ENCODE assay signal across 19 cellular contexts in the genomic region with DNA sequence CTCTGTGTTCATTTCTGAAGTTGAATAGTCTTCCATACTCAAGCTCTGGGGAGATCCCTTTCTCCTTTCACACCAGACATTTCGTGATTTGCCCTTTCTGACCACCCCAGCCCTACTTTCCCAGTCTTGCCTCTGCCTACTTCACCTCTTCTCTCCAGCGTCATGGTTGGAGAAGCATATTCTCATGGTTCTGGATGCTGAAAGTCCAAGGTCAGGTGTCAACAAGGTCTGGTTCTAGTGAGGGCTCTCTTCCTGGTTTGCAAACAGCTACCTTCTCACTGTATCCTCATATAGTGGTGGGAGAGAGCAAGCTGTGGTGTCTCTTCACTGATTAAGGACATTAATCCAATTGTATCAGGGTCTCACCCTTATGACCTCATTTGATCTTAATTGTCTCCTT.
DNase-seq lines count a peak whose midpoint lies in the region; TF ChIP-seq lines count a peak whose summit lies in the region.
"Had no signal": no experiment of that assay in that cellular context is flagged by ENCODE, and none has a peak within 500 bp of the region (broad histone marks: within the 10 kb centered on the region; RNA-seq: fewer than 3 reads in every experiment).

No MANE protein-coding gene starts in this region.

- peaks cover 28% of the 10 kb centered on the region for H3K4me1 Mint-ChIP-seq in Calu3 (ENCODE audit: low read depth, unreplicated experiment)
- H3K4me1 Mint-ChIP-seq in nephron progenitor cell, result peaks cover 39% of the 10 kb centered on the region
- H3K4me1 Mint-ChIP-seq: CD8-positive, alpha-beta memory T cell had no signal

- intact Hi-C loops in Calu3 (cut with micrococcal nuclease; ENCODE audit: unreplicated experiment), result no loop called here

- H3K4me3 Mint-ChIP-seq in Calu3 (ENCODE audit: low read depth, unreplicated experiment), result no peak overlapping the region
- no peak overlapping the region for H3K4me3 Mint-ChIP-seq in nephron progenitor cell
- H3K4me3 Mint-ChIP-seq: CD14-positive monocyte; CD4-positive, alpha-beta T cell; CD8-positive, alpha-beta memory T cell; GM23338 had no signal

- no peak for TF ChIP-seq CTCF in Calu3 (IDR thresholded peaks at IDR 0.05; ENCODE audit: unreplicated experiment)
- TF ChIP-seq CTCF in VCaP (conservative IDR thresholded peaks at IDR 0.05), result no peak
- no peak for TF ChIP-seq CTCF in nephron progenitor cell (IDR thresholded peaks at IDR 0.05)

- H3K27ac Mint-ChIP-seq in Calu3 (ENCODE audit: unreplicated experiment), result peak overlapping the region; percentile 29
- peak overlapping the region; percentile 49 for H3K27ac Mint-ChIP-seq in nephron progenitor cell
- H3K27ac Mint-ChIP-seq: CD14-positive monocyte; CD4-positive, alpha-beta T cell; CD8-positive, alpha-beta memory T cell; GM23338 had no signal

- no peaks in the 10 kb centered on the region for H3K36me3 Mint-ChIP-seq in Calu3 (ENCODE audit: insufficient read depth, unreplicated experiment)
- peaks cover 81% of the 10 kb centered on the region for H3K36me3 Mint-ChIP-seq in nephron progenitor cell (ENCODE audit: low read depth)

- H3K27me3 Mint-ChIP-seq in Calu3 (ENCODE audit: unreplicated experiment), result no peaks in the 10 kb centered on the region
- peaks cover 2% of the 10 kb centered on the region for H3K27me3 Mint-ChIP-seq in nephron progenitor cell (ENCODE audit: low read depth, poor library complexity)
- H3K27me3 Mint-ChIP-seq: CD4-positive, alpha-beta T cell had no signal

- H3K27ac ChIP-seq in VCaP, result peak overlapping the region; percentile 3; the same call in 1 of the 2 replicates
- H3K27ac ChIP-seq: BLaER1 treated with 17β-estradiol and CSF1 and Interleukin-3, amounts not matched to agents 10 nM and 100 nM had no signal

- DNase-seq in Calu3, result no peak
- DNase-seq in NCI-H82 (lab: John Stamatoyannopoulos, UW), result peak; percentile 83
- no peak for DNase-seq in nephron progenitor cell
- DNase-seq in HT-29 (ENCODE audit: low spot score), result no peak
- DNase-seq in NCI-H2171 treated with DMSO at 0.1 percent for 48 hours (lab: John Stamatoyannopoulos, UW), result no peak
- DNase-seq in NCI-H446 treated with DMSO at 0.1 percent for 48 hours (lab: John Stamatoyannopoulos, UW), result no peak
- DNase-seq: 8988T; ACHN; AML-193; BE2C; CD4-positive, alpha-beta T cell; CD8-positive, alpha-beta memory T cell; DMS53; DMS79 treated with DMSO at 0.1 percent for 48 hours; GF-D8 had no signal

- CTCF ChIA-PET in Calu3 (lab: Charles Lee), result interaction anchor here (1.1 kb wide), 1 partner anchor 11 kb away, joined by 4 read pairs; no protein-coding TSS in a partner anchor

- H3K9me3 Mint-ChIP-seq in Calu3 (ENCODE audit: low read depth, unreplicated experiment), result peaks cover 10% of the 10 kb centered on the region
- peaks cover 61% of the 10 kb centered on the region for H3K9me3 Mint-ChIP-seq in nephron progenitor cell

- no TSS peak for BruUV-seq in Calu3 (replicated peaks; lab: Mats Ljungman, UMichigan)
